Comparison of ENCODE assay signal across 1 cellular context in the genomic region with DNA sequence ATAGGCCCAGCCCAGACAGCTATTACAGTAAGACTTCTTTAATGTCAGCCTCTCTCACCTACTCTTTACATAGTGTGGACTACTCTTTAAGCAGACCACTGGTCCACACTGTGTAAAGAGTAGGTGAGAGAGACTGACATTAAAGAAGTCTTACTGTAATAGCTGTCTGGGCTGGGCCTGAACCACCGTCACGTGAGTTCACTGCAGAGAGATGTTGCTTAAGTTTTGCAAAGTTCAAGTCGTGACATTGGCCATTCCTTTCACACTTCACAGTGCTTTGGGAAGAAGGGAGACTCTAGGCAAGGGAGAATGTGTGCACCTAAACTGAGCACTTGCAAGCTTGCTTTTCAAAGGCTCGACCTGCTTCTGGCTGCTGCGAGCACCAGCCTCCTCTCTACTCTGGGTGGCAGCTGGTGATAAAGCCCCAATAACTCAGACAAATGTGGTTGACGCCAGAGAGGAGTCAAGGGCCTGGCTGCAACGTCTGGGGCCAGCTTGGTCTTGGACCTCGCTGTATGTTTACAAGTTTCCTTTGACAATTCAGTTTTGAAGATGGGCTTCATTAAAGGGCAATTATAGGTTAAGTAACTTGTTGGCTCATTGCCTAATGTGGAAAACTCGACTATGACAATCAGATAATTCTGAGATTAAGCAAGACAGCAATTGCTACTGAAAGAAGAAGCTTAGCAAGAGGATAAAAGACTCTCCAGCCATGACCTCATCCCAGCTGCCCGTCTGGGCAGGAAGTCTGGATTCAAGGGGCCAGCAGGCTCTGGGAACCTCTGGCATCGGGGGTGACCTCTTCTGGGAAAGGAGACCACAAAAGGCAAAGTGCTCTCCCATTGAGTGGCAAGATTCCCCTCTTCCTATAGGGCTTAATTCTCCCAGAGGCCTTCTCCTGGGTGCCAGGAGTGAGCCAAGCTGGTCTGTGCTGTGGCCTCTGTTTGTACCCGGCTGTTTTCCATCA.
TF ChIP-seq lines count a peak whose summit lies in the region.

No MANE protein-coding gene starts in this region.

TF ChIP-seq in K562, 482 proteins besides CTCF, POLR2A, EP300 and RAD21 (continued from another document):
- TF ChIP-seq CEBPG (CRISPR knock-in tag; IDR thresholded peaks at IDR 0.05) (no peak), CEBPG (tag; conservative IDR thresholded peaks at IDR 0.05 in 1 of 2, IDR thresholded peaks at IDR 0.05 in 1 of 2) (peak; percentile 58 to 67), ZZZ3 (IDR thresholded peaks at IDR 0.05) (no peak)
